ENCODE assay signal across 8 cellular contexts in the genomic region with DNA sequence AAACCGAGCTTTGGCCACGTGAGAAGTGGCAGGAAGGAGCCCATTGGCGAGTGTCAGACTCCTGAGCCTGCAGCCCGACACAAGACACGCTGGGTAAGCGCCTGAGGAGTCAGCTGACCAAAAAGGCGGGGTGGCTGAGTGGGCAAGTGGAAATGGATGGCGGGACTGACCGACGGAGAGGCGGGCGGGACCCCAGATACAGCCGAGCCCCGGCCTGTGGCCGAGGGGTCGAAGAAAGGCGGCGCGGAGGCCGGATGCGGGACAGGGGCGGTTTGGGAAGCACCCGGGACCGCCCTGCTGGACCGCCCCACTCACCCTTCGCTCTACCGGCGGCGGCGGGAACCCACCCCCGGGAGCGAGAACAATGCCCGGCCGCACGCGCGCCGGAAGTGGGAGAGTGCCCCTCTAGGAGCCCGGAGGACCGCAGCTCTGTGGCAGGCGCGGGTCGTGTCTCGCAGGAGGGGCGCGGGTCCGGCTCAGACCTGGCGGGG. TPM values are rescaled to one million over a fixed set of nuclear protein-coding genes. Genes with fewer than 3 reads are reported as not detected.
DNase-seq lines count a peak whose midpoint lies in the region; ATAC-seq lines count a peak whose summit lies in the region.

No MANE protein-coding gene starts in this region.

- DNase-seq in activated CD4-positive, alpha-beta T cell treated with anti-CD3 and anti-CD28 coated beads for 24 hours (ENCODE audit: low read depth in 2 of 2), result peak; percentile 39 to 52
- peak; percentile 45 to 46 for DNase-seq in central memory CD8-positive, alpha-beta T cell (ENCODE audit: low spot score in 2 of 2)
- DNase-seq in left kidney (ENCODE audit: low read depth, low spot score) (peak; percentile 96), NCI-H226 (no peak), A172 (ENCODE audit: low spot score) (no peak)
- DNase-seq in stimulated activated CD4-positive, alpha-beta T cell treated with anti-CD3 and anti-CD28 coated beads, TNF-alpha, amount 100 ng/mL, for 24 hours (ENCODE audit: low read depth in 3 of 3), result peak; percentile 27 to 63 (median 52)

- ATAC-seq in GM18868 (IDR thresholded peaks at IDR 0.05; ENCODE audit: unreplicated experiment) (peak; percentile 71), HG03457 (IDR thresholded peaks at IDR 0.05; ENCODE audit: unreplicated experiment) (peak; percentile 76)
- peak; percentile 81 for ATAC-seq in central memory CD8-positive, alpha-beta T cell (replicated peaks; ENCODE audit: extremely low read depth, poor library complexity, severe bottlenecking)

- H3K9me3 Mint-ChIP-seq in central memory CD8-positive, alpha-beta T cell, result peaks cover 6% of the 10 kb centered on the region

- peak overlapping the region; percentile 96 for H3K4me3 Mint-ChIP-seq in central memory CD8-positive, alpha-beta T cell

- peaks cover 28% of the 10 kb centered on the region for H3K4me1 Mint-ChIP-seq in central memory CD8-positive, alpha-beta T cell

- H3K36me3 Mint-ChIP-seq in central memory CD8-positive, alpha-beta T cell (ENCODE audit: insufficient read depth), result peaks cover 8% of the 10 kb centered on the region

- H3K27me3 Mint-ChIP-seq in central memory CD8-positive, alpha-beta T cell, result no peaks in the 10 kb centered on the region

- H3K27ac Mint-ChIP-seq in central memory CD8-positive, alpha-beta T cell (ENCODE audit: low read depth), result peak overlapping the region; percentile 97

RNA-seq across cellular contexts. Expression of gene ZSCAN30, which starts 22.8 kb away (rescaled TPM):
- 19.5 and 20.2 TPM in 2 replicates for total RNA-seq in A172 (2014; rRNA removed; shearing (Covaris generic))

RNA-seq across cellular contexts. Expression of gene ZNF397, which starts 26.4 kb away (rescaled TPM):
- total RNA-seq in A172 (2014; rRNA removed; shearing (Covaris generic)), result 10.1 and 11.5 TPM in 2 replicates

Comparison
In these comparisons a context has a peak if more than half of its experiments do, and no peak if none do; other contexts are left out.
1. DNase-seq: peak in activated CD4-positive, alpha-beta T cell treated with anti-CD3 and anti-CD28 coated beads for 24 hours (2 of 2), central memory CD8-positive, alpha-beta T cell (2 of 2), left kidney (single experiment) and stimulated activated CD4-positive, alpha-beta T cell treated with anti-CD3 and anti-CD28 coated beads, TNF-alpha, amount 100 ng/mL, for 24 hours (3 of 3); none in NCI-H226 (single experiment) and A172 (single experiment).
2. Peak in every context shown above with its lines, with median percentiles within 50 percentile points of each other: ATAC-seq.